8 cellular contexts compared by ENCODE assay signal in the genomic region with DNA sequence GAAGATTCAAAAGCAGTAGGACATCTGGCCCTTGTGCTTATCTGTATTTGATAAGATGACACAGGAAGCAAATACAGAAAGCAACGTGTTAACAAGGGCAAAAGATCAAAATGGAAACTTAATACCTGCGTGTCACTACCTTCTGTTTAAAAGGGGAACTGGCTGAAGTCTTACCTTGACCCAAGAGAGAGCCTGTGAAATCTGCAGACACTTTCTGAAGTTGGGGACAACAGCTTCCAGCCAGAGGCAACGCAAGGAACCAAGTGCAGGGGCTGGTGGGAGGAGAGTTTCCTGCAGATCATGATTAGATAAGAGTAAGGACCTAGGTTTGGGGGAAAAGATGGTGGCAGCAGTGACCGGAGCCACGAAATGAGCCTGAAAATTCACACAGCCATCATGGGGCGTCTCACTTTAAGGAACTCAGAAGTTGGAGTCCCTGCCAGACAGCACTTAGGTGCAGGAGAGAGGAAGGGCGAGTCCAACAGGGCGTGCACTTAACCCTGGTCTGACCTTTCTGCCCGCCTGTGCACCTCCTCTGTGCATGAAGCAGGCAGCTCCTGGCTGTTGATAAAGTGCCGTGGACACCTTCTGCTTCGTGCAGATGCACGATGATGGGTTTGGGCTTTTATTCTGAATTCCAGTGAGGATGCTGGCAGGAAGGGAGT.
DNase-seq lines count a peak whose midpoint lies in the region; ATAC-seq and TF ChIP-seq lines count a peak whose summit lies in the region.
"Had no signal": no experiment of that assay in that cellular context is flagged by ENCODE, and none has a peak within 500 bp of the region (broad histone marks: within the 10 kb centered on the region; RNA-seq: fewer than 3 reads in every experiment).

No MANE protein-coding gene starts in this region.

- peak overlapping the region; percentile 92 for H3K27ac Mint-ChIP-seq in activated naive CD8-positive, alpha-beta T cell treated with anti-CD3 and anti-CD28 coated beads, Interleukin-2, amount 10 ng/mL, durations not matched to agents 7 days and 5 days

- H3K4me1 ChIP-seq in stomach smooth muscle (ENCODE audit: control insufficient read depth, insufficient read depth, low read length) (peaks cover 38% of the 10 kb centered on the region), ovary (ENCODE audit: insufficient read depth) (peaks cover 2% of the 10 kb centered on the region)

- TF ChIP-seq EP300 in ovary (IDR thresholded peaks at IDR 0.05): no peak

- ATAC-seq in activated naive CD8-positive, alpha-beta T cell treated with anti-CD3 and anti-CD28 coated beads, Interleukin-2, amount 10 ng/mL, durations not matched to agents 7 days and 5 days (ENCODE audit: low read depth): peak; percentile 39
- peak; percentile 83 for ATAC-seq in left colon
- ATAC-seq in HG03442 (IDR thresholded peaks at IDR 0.05; ENCODE audit: unreplicated experiment): no peak
- ATAC-seq in HG02852 (IDR thresholded peaks at IDR 0.05; ENCODE audit: unreplicated experiment): no peak

- WGBS in ovary, 3 donors: 67 to 83% (median 78%) methylated on average over 12 of the region's 12 CpGs

- no peaks in the 10 kb centered on the region for H3K27me3 Mint-ChIP-seq in activated naive CD8-positive, alpha-beta T cell treated with anti-CD3 and anti-CD28 coated beads, Interleukin-2, amount 10 ng/mL, durations not matched to agents 7 days and 5 days

- no peaks in the 10 kb centered on the region for H3K27me3 ChIP-seq in stomach smooth muscle (ENCODE audit: control insufficient read depth in 1 of 2, insufficient read depth in 2 of 2, low read length in 2 of 2)
- H3K27me3 ChIP-seq in ovary: no peaks in the 10 kb centered on the region

- H3K36me3 Mint-ChIP-seq in activated naive CD8-positive, alpha-beta T cell treated with anti-CD3 and anti-CD28 coated beads, Interleukin-2, amount 10 ng/mL, durations not matched to agents 7 days and 5 days: peaks cover 66% of the 10 kb centered on the region

- H3K4me3 Mint-ChIP-seq in activated naive CD8-positive, alpha-beta T cell treated with anti-CD3 and anti-CD28 coated beads, Interleukin-2, amount 10 ng/mL, durations not matched to agents 7 days and 5 days: peak overlapping the region; percentile 86

- peaks cover 89% of the 10 kb centered on the region for H3K4me1 Mint-ChIP-seq in activated naive CD8-positive, alpha-beta T cell treated with anti-CD3 and anti-CD28 coated beads, Interleukin-2, amount 10 ng/mL, durations not matched to agents 7 days and 5 days

- TF ChIP-seq CTCF in ovary (IDR thresholded peaks at IDR 0.05): no peak

- POLR2A ChIA-PET in activated naive CD8-positive, alpha-beta T cell treated with anti-CD3 and anti-CD28 coated beads, Interleukin-2, amount 10 ng/mL, durations not matched to agents 7 days and 5 days (lab: Charles Lee): interaction anchor here (0.6 to 17.1 kb wide), 12 partner anchors 9 to 202 kb away, joined by 3 to 489 read pairs (median 4); a partner anchor contains a TSS

- intact Hi-C loops in left colon (cut with DNase I, micrococcal nuclease) (loop anchor here in 1 of 2 donors (10.0 kb wide), 1 partner anchor 101 kb away; no protein-coding TSS in a partner anchor), ovary (cut with DNase I) (no loop called here)

- H3K27ac ChIP-seq in stomach smooth muscle (ENCODE audit: low read length): peak overlapping the region; percentile 71
- H3K27ac ChIP-seq in ovary: no peak overlapping the region

- DNase-seq in NOMO-1 treated with DMSO at 0.1 percent for 48 hours (lab: John Stamatoyannopoulos, UW; ENCODE audit: unreplicated experiment): peak; percentile 47
- DNase-seq in activated naive CD8-positive, alpha-beta T cell treated with anti-CD3 and anti-CD28 coated beads, Interleukin-2, amount 10 ng/mL, durations not matched to agents 7 days and 5 days: peak; percentile 60
- peak; percentile 75 to 89 for DNase-seq in left colon
- no peak for DNase-seq in ovary
- DNase-seq: activated CD8-positive, alpha-beta memory T cell treated with anti-CD3 and anti-CD28 coated beads for 24 hours had no signal

- peaks cover 2% of the 10 kb centered on the region for H3K9me3 Mint-ChIP-seq in activated naive CD8-positive, alpha-beta T cell treated with anti-CD3 and anti-CD28 coated beads, Interleukin-2, amount 10 ng/mL, durations not matched to agents 7 days and 5 days

- H3K9me3 ChIP-seq in stomach smooth muscle (ENCODE audit: control insufficient read depth in 2 of 2, low read length in 2 of 2): no peaks in the 10 kb centered on the region
- H3K9me3 ChIP-seq in ovary: no peaks in the 10 kb centered on the region

- H3K36me3 ChIP-seq in stomach smooth muscle (ENCODE audit: control insufficient read depth in 2 of 2, insufficient read depth in 2 of 2, low read length in 2 of 2) (peaks cover 0 to 3% of the 10 kb centered on the region in 2 donors), ovary (no peaks in the 10 kb centered on the region)

- H3K4me3 ChIP-seq in stomach smooth muscle (ENCODE audit: low read length in 2 of 2) (peak overlapping the region in 1 of 2 donors; percentile 47), ovary (no peak overlapping the region)

- TF ChIP-seq POLR2A in ovary (IDR thresholded peaks at IDR 0.05): no peak

- no peak overlapping the region for H3K9ac ChIP-seq in stomach smooth muscle (ENCODE audit: low read length in 2 of 2)

Comparison
In these comparisons a context has a peak if more than half of its experiments do, and no peak if none do; other contexts are left out.
1. DNase-seq: peak in NOMO-1 treated with DMSO at 0.1 percent for 48 hours (single experiment), activated naive CD8-positive, alpha-beta T cell treated with anti-CD3 and anti-CD28 coated beads, Interleukin-2, amount 10 ng/mL, durations not matched to agents 7 days and 5 days (single experiment) and left colon (2 of 2); none in ovary (0 of 5).
2. ATAC-seq: peak in activated naive CD8-positive, alpha-beta T cell treated with anti-CD3 and anti-CD28 coated beads, Interleukin-2, amount 10 ng/mL, durations not matched to agents 7 days and 5 days (single experiment) and left colon (single experiment); none in HG03442 (single experiment) and HG02852 (single experiment).